Comparison of ENCODE assay signal across 8 cellular contexts in genomic region chr5:16456103-16456832, GRCh38. TPM values are rescaled to one million over a fixed set of nuclear protein-coding genes. Genes with fewer than 3 reads are reported as not detected.
DNase-seq lines count a peak whose midpoint lies in the region; ATAC-seq, FAIRE-seq and TF ChIP-seq lines count a peak whose summit lies in the region.

No MANE protein-coding gene starts in this region.

- H3K36me3 Mint-ChIP-seq in activated CD4-positive, alpha-beta T cell treated with anti-CD3 and anti-CD28 coated beads, Interleukin-2, amount 10 ng/mL, durations not matched to agents 7 days and 5 days (ENCODE audit: low read depth): peaks cover 55% of the 10 kb centered on the region
- H3K36me3 Mint-ChIP-seq in nephron (ENCODE audit: low read depth): peaks cover 47% of the 10 kb centered on the region

- no peaks in the 10 kb centered on the region for H3K27me3 ChIP-seq in fibroblast of lung (ENCODE audit: control insufficient read depth, insufficient read depth, low read length)

- peaks cover 15% of the 10 kb centered on the region for H3K36me3 ChIP-seq in fibroblast of lung (ENCODE audit: control insufficient read depth, insufficient read depth, low read length)

- H3K9me3 Mint-ChIP-seq in activated CD4-positive, alpha-beta T cell treated with anti-CD3 and anti-CD28 coated beads, Interleukin-2, amount 10 ng/mL, durations not matched to agents 7 days and 5 days: no peaks in the 10 kb centered on the region
- H3K9me3 Mint-ChIP-seq in nephron: no peaks in the 10 kb centered on the region

- peaks cover 10% of the 10 kb centered on the region for H3K4me1 ChIP-seq in fibroblast of lung (ENCODE audit: control insufficient read depth, extremely low read depth, insufficient read depth, low read length)

- peaks cover 39% of the 10 kb centered on the region for H3K79me2 ChIP-seq in fibroblast of lung (ENCODE audit: control insufficient read depth, insufficient read depth, low read length)

- peak overlapping the region; percentile 31 for H2AFZ ChIP-seq in fibroblast of lung (ENCODE audit: low read length)

- H3K4me1 Mint-ChIP-seq in activated CD4-positive, alpha-beta T cell treated with anti-CD3 and anti-CD28 coated beads, Interleukin-2, amount 10 ng/mL, durations not matched to agents 7 days and 5 days: peaks cover 44% of the 10 kb centered on the region
- H3K4me1 Mint-ChIP-seq in nephron: peaks cover 21% of the 10 kb centered on the region

- ATAC-seq in HG03342 (IDR thresholded peaks at IDR 0.05; ENCODE audit: unreplicated experiment): peak; percentile 74

- TF ChIP-seq CTCF in fibroblast of lung (conservative IDR thresholded peaks at IDR 0.05 in 1 of 2, IDR thresholded peaks at IDR 0.05 in 1 of 2; ENCODE audit: low read depth in 1 of 2, low read length in 2 of 2): peak; percentile 58 to 61
- TF ChIP-seq CTCF in nephron (IDR thresholded peaks at IDR 0.05; ENCODE audit: unreplicated experiment in 3 of 3): peak; percentile 66 to 72 (median 71)

- H3K4me3 Mint-ChIP-seq in activated CD4-positive, alpha-beta T cell treated with anti-CD3 and anti-CD28 coated beads, Interleukin-2, amount 10 ng/mL, durations not matched to agents 7 days and 5 days: no peak overlapping the region
- H3K4me3 Mint-ChIP-seq in nephron: no peak overlapping the region

- CTCF ChIA-PET in activated CD4-positive, alpha-beta T cell treated with anti-CD3 and anti-CD28 coated beads, Interleukin-2, amount 10 ng/mL, durations not matched to agents 7 days and 5 days (lab: Charles Lee): interaction anchor here (1.0 to 2.8 kb wide), 4 partner anchors 8 to 296 kb away, joined by 5 to 19 read pairs (median 8); no protein-coding TSS in a partner anchor

- no peaks in the 10 kb centered on the region for H3K27me3 Mint-ChIP-seq in activated CD4-positive, alpha-beta T cell treated with anti-CD3 and anti-CD28 coated beads, Interleukin-2, amount 10 ng/mL, durations not matched to agents 7 days and 5 days
- H3K27me3 Mint-ChIP-seq in nephron (ENCODE audit: low read depth): no peaks in the 10 kb centered on the region

- H4K20me1 ChIP-seq in fibroblast of lung (ENCODE audit: control insufficient read depth, extremely low read depth, insufficient read depth, low read length): no peaks in the 10 kb centered on the region

- FAIRE-seq in GM19239 (lab: Jason Lieb, UNC): peak; percentile 89

- H3K9me3 ChIP-seq in fibroblast of lung (ENCODE audit: control insufficient read depth, insufficient read depth, low read depth, low read length): no peaks in the 10 kb centered on the region

- H3K27ac Mint-ChIP-seq in activated CD4-positive, alpha-beta T cell treated with anti-CD3 and anti-CD28 coated beads, Interleukin-2, amount 10 ng/mL, durations not matched to agents 7 days and 5 days: peak overlapping the region; percentile 75
- no peak overlapping the region for H3K27ac Mint-ChIP-seq in nephron

- H3K9ac ChIP-seq in fibroblast of lung (ENCODE audit: insufficient read depth, low read length): no peak overlapping the region

- no peak overlapping the region for H3K4me3 ChIP-seq in fibroblast of lung (replicated peaks in 1 of 4; ENCODE audit: control extremely low read depth in 1 of 4, insufficient read depth in 1 of 4, low read depth in 3 of 4, low read length in 4 of 4)

- POLR2A ChIA-PET in activated CD4-positive, alpha-beta T cell treated with anti-CD3 and anti-CD28 coated beads, Interleukin-2, amount 10 ng/mL, durations not matched to agents 7 days and 5 days (lab: Charles Lee): interaction anchor here (0.5 to 0.6 kb wide), 2 partner anchors 22 to 295 kb away, joined by 3 read pairs; no protein-coding TSS in a partner anchor

- peak overlapping the region; percentile 78 for H3K27ac ChIP-seq in fibroblast of lung (ENCODE audit: insufficient read depth, low read length)

- peak; percentile 44 for DNase-seq in D341Med (ENCODE audit: low spot score)
- DNase-seq in GM19239 (ENCODE audit: insufficient read length, low spot score): no peak
- peak; percentile 44 for DNase-seq in NCI-H226
- DNase-seq in activated CD4-positive, alpha-beta T cell treated with anti-CD3 and anti-CD28 coated beads, Interleukin-2, amount 10 ng/mL, durations not matched to agents 7 days and 5 days: peak; percentile 61
- peak; percentile 77 to 84 for DNase-seq in fibroblast of lung (ENCODE audit: low read depth in 2 of 2)
- no peak for DNase-seq in occipital lobe (lab: John Stamatoyannopoulos, UW)

- H3K4me2 ChIP-seq in fibroblast of lung (ENCODE audit: extremely low read depth, insufficient read depth, low read length): peak overlapping the region; percentile 56

RNA-seq across cellular contexts. Expression of gene ZNF622, which starts 9.3 kb away (rescaled TPM):
- 10 to 100 TPM; 28.7 to 30.9 TPM for total RNA-seq in activated CD4-positive, alpha-beta T cell treated with anti-CD3 and anti-CD28 coated beads, Interleukin-2, amount 10 ng/mL, durations not matched to agents 7 days and 5 days
- total RNA-seq in fibroblast of lung: 42.6 and 45.4 TPM in 2 replicates
- 25.4 and 27.5 TPM in 2 replicates for polyA plus RNA-seq in fibroblast of lung
- polyA plus RNA-seq in fibroblast of lung (2012): 45.7 and 45.8 TPM in 2 replicates
- 2.5 and 5.5 TPM in 2 replicates for polyA minus RNA-seq in fibroblast of lung (ENCODE audit: low replicate concordance)
- 25.9 TPM for total RNA-seq in occipital lobe

Comparison
In these comparisons a context has a peak if more than half of its experiments do, and no peak if none do; other contexts are left out.
1. DNase-seq: peak in D341Med (single experiment), NCI-H226 (single experiment), activated CD4-positive, alpha-beta T cell treated with anti-CD3 and anti-CD28 coated beads, Interleukin-2, amount 10 ng/mL, durations not matched to agents 7 days and 5 days (single experiment) and fibroblast of lung (2 of 2); none in GM19239 (single experiment) and occipital lobe (single experiment).